ENCODE assay signal across 26 cellular contexts in genomic region chr13:99652141-99652540, GRCh38.
"Had no signal": no experiment of that assay in that cellular context is flagged by ENCODE, and none has a peak within 500 bp of the region (broad histone marks: within the 10 kb centered on the region; RNA-seq: fewer than 3 reads in every experiment).

No MANE protein-coding gene starts in this region.

- H3K9me3 Mint-ChIP-seq: mesothelial cell of epicardium; nephron; neural progenitor cell; stimulated activated memory B cell treated with anti-CD40 and anti-IgM and Interleukin-4, amounts not matched to agents 10 μg/mL and 1 μg/mL and 100 μg/mL, for 72 hours; type B pancreatic cell had no signal

- H3K4me1 ChIP-seq: parathyroid adenoma had no signal

- H3K36me3 Mint-ChIP-seq: mesothelial cell of epicardium; neural progenitor cell; stimulated activated memory B cell treated with anti-CD40 and anti-IgM and Interleukin-4, amounts not matched to agents 10 μg/mL and 1 μg/mL and 100 μg/mL, for 72 hours; type B pancreatic cell had no signal

- H3K9me3 ChIP-seq: esophagus muscularis mucosa, heart right ventricle, left lung, right atrium auricular region, sigmoid colon, testis, tibial artery had no signal

- DNase-seq: dorsolateral prefrontal cortex; effector CD4-positive, alpha-beta T cell; foreskin melanocyte; glutamatergic neuron; heart right ventricle; hippocampal formation; left cardiac atrium; left lung; mesenchymal stem cell; naive thymus-derived CD4-positive, alpha-beta T cell; sigmoid colon; stimulated activated CD4-positive, alpha-beta T cell treated with anti-CD3 and anti-CD28 coated beads, Interleukin-2, amount 100 ng/mL, for 24 hours; stimulated activated CD4-positive, alpha-beta T cell treated with anti-CD3 and anti-CD28 coated beads, Interleukin-4, amount 100 ng/mL, for 4 hours; stimulated activated naive CD8-positive, alpha-beta T cell treated with anti-CD3 and anti-CD28 coated beads, Interleukin-15, Interleukin-2, amounts not matched to agents 100 U/mL and 50 U/mL, for 24 hours; substantia nigra; testis; tibial artery had no signal

- ATAC-seq: heart right ventricle; left cardiac atrium; left lung; naive thymus-derived CD4-positive, alpha-beta T cell; stimulated activated memory B cell treated with anti-CD40 and anti-IgM and Interleukin-4, amounts not matched to agents 10 μg/mL and 1 μg/mL and 100 μg/mL, for 72 hours; stimulated activated naive CD8-positive, alpha-beta T cell treated with anti-CD3 and anti-CD28 coated beads, Interleukin-15, Interleukin-2, amounts not matched to agents 100 U/mL and 50 U/mL, for 24 hours had no signal

- H3K27me3 Mint-ChIP-seq: stimulated activated memory B cell treated with anti-CD40 and anti-IgM and Interleukin-4, amounts not matched to agents 10 μg/mL and 1 μg/mL and 100 μg/mL, for 72 hours had no signal

- H3K27ac Mint-ChIP-seq: mesothelial cell of epicardium; nephron; neural progenitor cell; progenitor cell of endocrine pancreas; stimulated activated memory B cell treated with anti-CD40 and anti-IgM and Interleukin-4, amounts not matched to agents 10 μg/mL and 1 μg/mL and 100 μg/mL, for 72 hours; type B pancreatic cell had no signal

- H3K4me3 Mint-ChIP-seq: mesothelial cell of epicardium; naive thymus-derived CD4-positive, alpha-beta T cell; nephron; stimulated activated memory B cell treated with anti-CD40 and anti-IgM and Interleukin-4, amounts not matched to agents 10 μg/mL and 1 μg/mL and 100 μg/mL, for 72 hours; type B pancreatic cell had no signal

- H3K36me3 ChIP-seq: esophagus muscularis mucosa, heart right ventricle, left lung, neural progenitor cell, right atrium auricular region, sigmoid colon, tibial artery had no signal

- H3K4me3 ChIP-seq: dorsolateral prefrontal cortex, esophagus muscularis mucosa, heart right ventricle, left lung, neural progenitor cell, right atrium auricular region, sigmoid colon, testis, tibial artery had no signal
